Comparison of ENCODE assay signal across 1 cellular context in genomic region chr22:32579533-32580220, GRCh38.
TF ChIP-seq lines count a peak whose summit lies in the region.

No MANE protein-coding gene starts in this region.

TF ChIP-seq in HepG2, 621 proteins besides CTCF, POLR2A, EP300 and RAD21 (continued from another document and continues in another):
- no peak for TF ChIP-seq EZH2 (conservative IDR thresholded peaks at IDR 0.05; ENCODE audit: low read depth, low read length)
- TF ChIP-seq ZNF616 (CRISPR knock-in tag; IDR thresholded peaks at IDR 0.05; ENCODE audit: low read depth) = no peak
- no peak for TF ChIP-seq ETV6 (CRISPR knock-in tag; conservative IDR thresholded peaks at IDR 0.05)
- no peak for TF ChIP-seq POLR2AphosphoS5 (IDR thresholded peaks at IDR 0.05; ENCODE audit: low read depth, low read length)
- TF ChIP-seq PAXIP1 (CRISPR knock-in tag; conservative IDR thresholded peaks at IDR 0.05) = peak; percentile 77
- TF ChIP-seq TARDBP (CRISPR knock-in tag; IDR thresholded peaks at IDR 0.05) = peak; percentile 64; the same call in 1 of the 2 replicates
- TF ChIP-seq ZSCAN30 (CRISPR knock-in tag; IDR thresholded peaks at IDR 0.05) = no peak
- no peak for TF ChIP-seq JUNB (CRISPR knock-in tag; IDR thresholded peaks at IDR 0.05; ENCODE audit: borderline replicate concordance)
- peak; percentile 86 for TF ChIP-seq HDAC1 (CRISPR knock-in tag; IDR thresholded peaks at IDR 0.05)
- TF ChIP-seq HMGXB3 (CRISPR knock-in tag; IDR thresholded peaks at IDR 0.05; ENCODE audit: borderline replicate concordance) = no peak
- 0 out of 2 replicates have a peak, but pooled peaks have one; percentile 17 for TF ChIP-seq KDM6A (CRISPR knock-in tag; IDR thresholded peaks at IDR 0.05; ENCODE audit: low read depth)
- no peak for TF ChIP-seq NCOA5 (CRISPR knock-in tag; IDR thresholded peaks at IDR 0.05)
- TF ChIP-seq PTBP1 (IDR thresholded peaks at IDR 0.05; ENCODE audit: low read depth, low read length, poor library complexity, severe bottlenecking) = no peak
- no peak for TF ChIP-seq JARID2 (CRISPR knock-in tag; IDR thresholded peaks at IDR 0.05; ENCODE audit: insufficient replicate concordance)
- TF ChIP-seq MBD4 (IDR thresholded peaks at IDR 0.05; ENCODE audit: borderline replicate concordance, low read length) = no peak
- TF ChIP-seq ZBTB46 (CRISPR knock-in tag; IDR thresholded peaks at IDR 0.05; ENCODE audit: borderline replicate concordance) = no peak
- TF ChIP-seq HBP1 (CRISPR knock-in tag; IDR thresholded peaks at IDR 0.05; ENCODE audit: low read depth) = no peak
- no peak for TF ChIP-seq MZF1 (CRISPR knock-in tag; IDR thresholded peaks at IDR 0.05; ENCODE audit: borderline replicate concordance)
- no peak for TF ChIP-seq TRIM24 (CRISPR knock-in tag; IDR thresholded peaks at IDR 0.05)
- no peak for TF ChIP-seq MTERF4 (CRISPR knock-in tag; IDR thresholded peaks at IDR 0.05)
- peak; percentile 17; the same call in 1 of the 2 replicates for TF ChIP-seq IKZF5 (CRISPR knock-in tag; IDR thresholded peaks at IDR 0.05)
- TF ChIP-seq GATAD1 (CRISPR knock-in tag; IDR thresholded peaks at IDR 0.05) = no peak
- no peak for TF ChIP-seq PLSCR1 (CRISPR knock-in tag; IDR thresholded peaks at IDR 0.05; ENCODE audit: borderline replicate concordance)
- TF ChIP-seq YEATS4 (CRISPR knock-in tag; IDR thresholded peaks at IDR 0.05; ENCODE audit: borderline replicate concordance) = no peak
- no peak for TF ChIP-seq ZNF142 (CRISPR knock-in tag; IDR thresholded peaks at IDR 0.05)
- TF ChIP-seq ATF7-NPFF (CRISPR knock-in tag; IDR thresholded peaks at IDR 0.05; ENCODE audit: low read depth) = no peak
- no peak for TF ChIP-seq FLYWCH1 (CRISPR knock-in tag; IDR thresholded peaks at IDR 0.05)
- TF ChIP-seq NONO (IDR thresholded peaks at IDR 0.05) = no peak
- TF ChIP-seq NONO (CRISPR knock-in tag; conservative IDR thresholded peaks at IDR 0.05) = no peak
- no peak for TF ChIP-seq PAX8 (CRISPR knock-in tag; IDR thresholded peaks at IDR 0.05; ENCODE audit: borderline replicate concordance)
